22 cellular contexts compared by ENCODE assay signal in the genomic region with DNA sequence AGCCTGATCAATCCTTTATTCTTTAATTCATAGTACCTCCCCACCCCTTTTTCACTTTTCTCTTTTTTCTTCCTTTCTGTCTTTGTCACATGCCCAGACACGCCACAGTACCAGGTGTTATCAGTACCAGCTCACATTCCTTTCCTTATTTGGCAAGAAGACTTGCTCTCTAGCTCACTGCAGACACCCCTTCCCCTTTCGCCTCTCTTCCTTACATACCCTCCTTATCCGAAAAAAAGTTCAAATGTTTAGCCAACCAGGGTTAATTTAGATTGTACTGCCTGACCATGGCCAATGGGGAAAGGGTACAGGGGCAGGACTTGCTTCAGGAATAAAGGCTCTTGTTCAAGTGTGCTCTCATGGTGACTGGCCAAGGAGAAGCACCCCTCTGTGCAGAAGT. TPM values are rescaled to one million over a fixed set of nuclear protein-coding genes. Genes with fewer than 3 reads are reported as not detected.
DNase-seq lines count a peak whose midpoint lies in the region; ATAC-seq and TF ChIP-seq lines count a peak whose summit lies in the region.
"Had no signal": no experiment of that assay in that cellular context is flagged by ENCODE, and none has a peak within 500 bp of the region (broad histone marks: within the 10 kb centered on the region; RNA-seq: fewer than 3 reads in every experiment).

No MANE protein-coding gene starts in this region.

- H3K9me3 ChIP-seq in H9 (ENCODE audit: control insufficient read depth, low read depth, low read length) (no peaks in the 10 kb centered on the region), NT2/D1 (ENCODE audit: insufficient read depth, low read length) (peaks cover 20% of the 10 kb centered on the region; the same call in 1 of the 2 replicates), breast epithelium (no peaks in the 10 kb centered on the region), iPS-20b (ENCODE audit: insufficient read depth, low read depth, low read length) (peaks cover 6% of the 10 kb centered on the region; the same call in 1 of the 2 replicates)
- H3K9me3 ChIP-seq in naive thymus-derived CD4-positive, alpha-beta T cell (ENCODE audit: control insufficient read depth in 2 of 3, low read length in 3 of 3): peaks cover 0 to 3% (median 0%) of the 10 kb centered on the region in 3 experiments
- H3K9me3 ChIP-seq in CD8-positive, alpha-beta T cell (ENCODE audit: low read length): no peaks in the 10 kb centered on the region

- no peaks in the 10 kb centered on the region for H3K36me3 ChIP-seq in NT2/D1 (ENCODE audit: insufficient read depth, insufficient read length, low read length)
- H3K36me3 ChIP-seq in breast epithelium: no peaks in the 10 kb centered on the region
- no peaks in the 10 kb centered on the region for H3K36me3 ChIP-seq in iPS-20b (ENCODE audit: insufficient read depth, low read depth, low read length)
- no peaks in the 10 kb centered on the region for H3K36me3 ChIP-seq in naive thymus-derived CD4-positive, alpha-beta T cell (ENCODE audit: control insufficient read depth in 2 of 3, insufficient read depth in 3 of 3, low read length in 3 of 3)
- no peaks in the 10 kb centered on the region for H3K36me3 ChIP-seq in CD8-positive, alpha-beta T cell (ENCODE audit: insufficient read depth, low read length)

- H2AK5ac ChIP-seq in H9 (ENCODE audit: insufficient read length, low read length): no peak overlapping the region

- no peak for ATAC-seq in naive thymus-derived CD4-positive, alpha-beta T cell
- ATAC-seq in CD8-positive, alpha-beta T cell: no peak
- ATAC-seq: right cardiac atrium; stimulated activated effector memory CD8-positive, alpha-beta T cell treated with anti-CD3 and anti-CD28 coated beads, Interleukin-12 subunit alpha, Interleukin-12 subunit beta, amount 100 ng/mL, for 72 hours had no signal

- H2BK5ac ChIP-seq in H9 (ENCODE audit: insufficient read length, low read length): no peak overlapping the region

- CTCF ChIA-PET in naive thymus-derived CD4-positive, alpha-beta T cell (lab: Charles Lee): no interaction called here
- CTCF ChIA-PET in CD8-positive, alpha-beta T cell (lab: Charles Lee): no interaction called here

- H3K4me1 ChIP-seq in H9 (ENCODE audit: insufficient read depth, low read length): no peaks in the 10 kb centered on the region
- no peaks in the 10 kb centered on the region for H3K4me1 ChIP-seq in NT2/D1 (ENCODE audit: insufficient read depth, insufficient read length)
- H3K4me1 ChIP-seq in breast epithelium: no peaks in the 10 kb centered on the region
- peaks cover 13% of the 10 kb centered on the region; the same call in 1 of the 2 replicates for H3K4me1 ChIP-seq in iPS-20b (ENCODE audit: insufficient read depth, low read length)
- no peaks in the 10 kb centered on the region for H3K4me1 ChIP-seq in naive thymus-derived CD4-positive, alpha-beta T cell (ENCODE audit: control insufficient read depth in 2 of 2, insufficient read depth in 2 of 2, low read length in 2 of 2)
- peaks cover 3% of the 10 kb centered on the region for H3K4me1 ChIP-seq in CD8-positive, alpha-beta T cell (ENCODE audit: insufficient read depth, low read length)

- no peaks in the 10 kb centered on the region for H3K79me2 ChIP-seq in H9 (ENCODE audit: insufficient read depth, low read length)

- no peak for TF ChIP-seq CTCF in H9 (conservative IDR thresholded peaks at IDR 0.05)
- TF ChIP-seq CTCF in breast epithelium (IDR thresholded peaks at IDR 0.05): no peak
- no peak for TF ChIP-seq CTCF in CD8-positive, alpha-beta T cell (IDR thresholded peaks at IDR 0.05)

- POLR2A ChIA-PET in naive thymus-derived CD4-positive, alpha-beta T cell (lab: Charles Lee): no interaction called here
- POLR2A ChIA-PET in CD8-positive, alpha-beta T cell (lab: Charles Lee): interaction anchor here (0.6 kb wide), 1 partner anchor 464 kb away, joined by 3 read pairs; no protein-coding TSS in a partner anchor

- no peak overlapping the region for H2BK120ac ChIP-seq in H9 (ENCODE audit: low read depth, low read length, poor library complexity, severe bottlenecking)

- peak; percentile 59 for DNase-seq in H9
- peak; percentile 6 for DNase-seq in NT2/D1 (ENCODE audit: low read depth, low spot score)
- no peak for DNase-seq in breast epithelium (ENCODE audit: low spot score in 2 of 2)
- DNase-seq in naive thymus-derived CD4-positive, alpha-beta T cell: no peak
- no peak for DNase-seq in NAMALWA (ENCODE audit: low spot score)
- no peak for DNase-seq in CD8-positive, alpha-beta T cell
- no peak for DNase-seq in NCI-H510A (lab: John Stamatoyannopoulos, UW)
- DNase-seq: activated CD4-positive, alpha-beta T cell treated with anti-CD3 and anti-CD28 coated beads for 4 hours; activated CD8-positive, alpha-beta memory T cell treated with anti-CD3 and anti-CD28 coated beads, Interleukin-2, amount 50 U/mL, for 48 hours; amygdala; CD4-positive, CD25-positive, alpha-beta regulatory T cell; head of caudate nucleus; KBM-7; NCI-H774; right cardiac atrium had no signal

- no CpG with 5 or more reads among the region's 3 CpGs for WGBS in H9 (ENCODE audit: extremely low coverage, insufficient read length, low lambda C conversion rate)

- no peak overlapping the region for H3K4ac ChIP-seq in H9 (ENCODE audit: low read depth, low read length)

- no peak overlapping the region for H3K23ac ChIP-seq in H9 (ENCODE audit: insufficient read length, low read depth, low read length)

- H2BK12ac ChIP-seq in H9 (ENCODE audit: insufficient read length, low read depth, low read length): no peak overlapping the region

- H2BK15ac ChIP-seq in H9 (ENCODE audit: low read depth, low read length): no peak overlapping the region

- peaks cover 11 to 12% of the 10 kb centered on the region in 2 experiments for H3K9me3 Mint-ChIP-seq in H9
- H3K9me3 Mint-ChIP-seq in naive thymus-derived CD4-positive, alpha-beta T cell: peaks cover 0 to 21% (median 4%) of the 10 kb centered on the region in 11 donors
- H3K9me3 Mint-ChIP-seq in CD8-positive, alpha-beta T cell: peaks cover 3% of the 10 kb centered on the region
- H3K9me3 Mint-ChIP-seq: central memory CD8-positive, alpha-beta T cell; stimulated activated effector memory CD8-positive, alpha-beta T cell treated with anti-CD3 and anti-CD28 coated beads, Interleukin-12 subunit alpha, Interleukin-12 subunit beta, amount 100 ng/mL, for 72 hours had no signal

- H3K18ac ChIP-seq in H9 (ENCODE audit: insufficient read length, low read depth, low read length): no peak overlapping the region

- no peaks in the 10 kb centered on the region for H3K23me2 ChIP-seq in H9 (ENCODE audit: insufficient read length, low read depth, low read length, poor library complexity, severe bottlenecking)

- peak overlapping the region; percentile 33 for H4K5ac ChIP-seq in H9 (ENCODE audit: insufficient read length, low read depth, low read length)

- H3K27ac Mint-ChIP-seq in H9: peak overlapping the region in 2 of 3 experiments; percentile 1 to 65; a peak in 3 of 7 replicates
- no peak overlapping the region for H3K27ac Mint-ChIP-seq in naive thymus-derived CD4-positive, alpha-beta T cell
- no peak overlapping the region for H3K27ac Mint-ChIP-seq in CD8-positive, alpha-beta T cell
- H3K27ac Mint-ChIP-seq: CD4-positive, CD25-positive, alpha-beta regulatory T cell; stimulated activated effector memory CD8-positive, alpha-beta T cell treated with anti-CD3 and anti-CD28 coated beads, Interleukin-12 subunit alpha, Interleukin-12 subunit beta, amount 100 ng/mL, for 72 hours had no signal

- TF ChIP-seq POLR2A in breast epithelium (IDR thresholded peaks at IDR 0.05): no peak

- no peak overlapping the region; the same call in 1 of the 2 replicates for H3K14ac ChIP-seq in H9 (ENCODE audit: insufficient read depth, low read length)

- H3K56ac ChIP-seq in H9 (ENCODE audit: insufficient read length, low read depth, low read length): no peak overlapping the region

- no peaks in the 10 kb centered on the region for H3K27me3 ChIP-seq in H9 (ENCODE audit: insufficient read depth, low read length)
- no peaks in the 10 kb centered on the region for H3K27me3 ChIP-seq in NT2/D1 (ENCODE audit: insufficient read depth, insufficient read length)
- no peaks in the 10 kb centered on the region for H3K27me3 ChIP-seq in breast epithelium
- no peaks in the 10 kb centered on the region for H3K27me3 ChIP-seq in iPS-20b (ENCODE audit: insufficient read depth, low read length)
- H3K27me3 ChIP-seq in naive thymus-derived CD4-positive, alpha-beta T cell (ENCODE audit: control insufficient read depth in 2 of 2, insufficient read depth in 2 of 2, low read length in 2 of 2): peaks cover 0 to 10% of the 10 kb centered on the region in 2 donors
- no peaks in the 10 kb centered on the region for H3K27me3 ChIP-seq in CD8-positive, alpha-beta T cell (ENCODE audit: insufficient read depth, low read length)

- H3K79me1 ChIP-seq in H9 (ENCODE audit: insufficient read depth, low read depth, low read length, poor library complexity, severe bottlenecking): no peaks in the 10 kb centered on the region

- H3K9ac ChIP-seq in H9 (ENCODE audit: extremely low read depth, insufficient read length, low read length): no peak overlapping the region
- no peak overlapping the region for H3K9ac ChIP-seq in NT2/D1 (ENCODE audit: insufficient read length, low read depth)
- H3K9ac ChIP-seq in iPS-20b (ENCODE audit: low read depth, low read length): peak overlapping the region; percentile 43; the same call in 1 of the 2 replicates

- no peak overlapping the region for H3K4me2 ChIP-seq in H9 (ENCODE audit: insufficient read depth, insufficient read length, low read length)

- H3K36me3 Mint-ChIP-seq in H9 (ENCODE audit: insufficient read depth in 1 of 3, low read depth in 3 of 3): peaks cover 2 to 12% (median 3%) of the 10 kb centered on the region in 3 experiments; a peak in 3 of 7 replicates
- H3K36me3 Mint-ChIP-seq in naive thymus-derived CD4-positive, alpha-beta T cell: peaks cover 0 to 5% (median 0%) of the 10 kb centered on the region in 5 donors
- H3K36me3 Mint-ChIP-seq in CD8-positive, alpha-beta T cell: no peaks in the 10 kb centered on the region
- H3K36me3 Mint-ChIP-seq: stimulated activated effector memory CD8-positive, alpha-beta T cell treated with anti-CD3 and anti-CD28 coated beads, Interleukin-12 subunit alpha, Interleukin-12 subunit beta, amount 100 ng/mL, for 72 hours had no signal

- peak overlapping the region; percentile 85 for H4K91ac ChIP-seq in H9 (ENCODE audit: insufficient read length, low read depth, low read length)

- H2BK20ac ChIP-seq in H9 (ENCODE audit: low read depth, low read length, poor library complexity, severe bottlenecking): no peak overlapping the region

- H3K4me3 ChIP-seq in NT2/D1 (ENCODE audit: insufficient read length, low read depth): no peak overlapping the region
- H3K4me3 ChIP-seq in breast epithelium: no peak overlapping the region
- no peak overlapping the region for H3K4me3 ChIP-seq in iPS-20b (ENCODE audit: low read length)
- H3K4me3 ChIP-seq in naive thymus-derived CD4-positive, alpha-beta T cell (ENCODE audit: low read length): no peak overlapping the region
- no peak overlapping the region for H3K4me3 ChIP-seq in CD8-positive, alpha-beta T cell (ENCODE audit: low read depth, low read length)

- peaks cover 26% of the 10 kb centered on the region for H3K27me3 Mint-ChIP-seq in H9 (ENCODE audit: low read depth)
- peaks cover 18 to 70% (median 45%) of the 10 kb centered on the region in 5 donors for H3K27me3 Mint-ChIP-seq in naive thymus-derived CD4-positive, alpha-beta T cell
- peaks cover 46% of the 10 kb centered on the region for H3K27me3 Mint-ChIP-seq in CD8-positive, alpha-beta T cell (ENCODE audit: low read depth)

- no peak overlapping the region for H3T11ph ChIP-seq in H9 (ENCODE audit: low read length)

- H4K8ac ChIP-seq in H9 (replicated peaks; ENCODE audit: insufficient read length, low read depth, low read length): no peak overlapping the region

- intact Hi-C loops in breast epithelium (cut with DNase I; ENCODE audit: low total_unique reads): no loop called here
- intact Hi-C loops in naive thymus-derived CD4-positive, alpha-beta T cell (cut with micrococcal nuclease): loop anchor here in 1 of 2 donors (5.0 kb wide), 1 partner anchor 283 kb away; no protein-coding TSS in a partner anchor
- intact Hi-C loops in CD8-positive, alpha-beta T cell (cut with DNase I, micrococcal nuclease): no loop called here

- peak overlapping the region; percentile 33 for H3K27ac ChIP-seq in H9 (ENCODE audit: insufficient read length, low read depth, low read length)
- H3K27ac ChIP-seq in breast epithelium: peak overlapping the region; percentile 72 to 74
- peak overlapping the region; percentile 49 for H3K27ac ChIP-seq in iPS-20b (ENCODE audit: low read length)
- no peak overlapping the region for H3K27ac ChIP-seq in naive thymus-derived CD4-positive, alpha-beta T cell (ENCODE audit: low read depth, low read length)
- H3K27ac ChIP-seq in CD8-positive, alpha-beta T cell (ENCODE audit: low read depth, low read length): no peak overlapping the region
- H3K27ac ChIP-seq: HL-60 had no signal

- no peaks in the 10 kb centered on the region for H4K20me1 ChIP-seq in H9 (ENCODE audit: control insufficient read depth, insufficient read depth, insufficient read length)

- no peak overlapping the region for H3K4me3 Mint-ChIP-seq in H9
- no peak overlapping the region for H3K4me3 Mint-ChIP-seq in naive thymus-derived CD4-positive, alpha-beta T cell
- H3K4me3 Mint-ChIP-seq in CD8-positive, alpha-beta T cell: no peak overlapping the region
- H3K4me3 Mint-ChIP-seq: CD4-positive, CD25-positive, alpha-beta regulatory T cell; central memory CD8-positive, alpha-beta T cell; stimulated activated effector memory CD8-positive, alpha-beta T cell treated with anti-CD3 and anti-CD28 coated beads, Interleukin-12 subunit alpha, Interleukin-12 subunit beta, amount 100 ng/mL, for 72 hours had no signal

- H3K4me1 Mint-ChIP-seq in H9: peaks cover 13 to 19% of the 10 kb centered on the region in 2 experiments
- peaks cover 3 to 8% (median 4%) of the 10 kb centered on the region in 7 donors for H3K4me1 Mint-ChIP-seq in naive thymus-derived CD4-positive, alpha-beta T cell
- peaks cover 5% of the 10 kb centered on the region for H3K4me1 Mint-ChIP-seq in CD8-positive, alpha-beta T cell (ENCODE audit: low read depth)

- H2AFZ ChIP-seq in H9 (ENCODE audit: low read length): peak overlapping the region; percentile 6

RNA-seq across cellular contexts. Expression of a gene that starts 9.3 kb away (rescaled TPM):
- total RNA-seq in H9 (2021) (not detected in 2 replicates), breast epithelium (10 to 100 TPM in 1 of 3 donors, 1 to 10 TPM in 2; 2.9 to 30.9 (median 4.3) TPM)
- total RNA-seq in naive thymus-derived CD4-positive, alpha-beta T cell: 10 to 100 TPM in 1 of 5 experiments, 1 to 10 TPM in 1, under 1 TPM in 2, not detected in 1; 0.30 to 29.0 (median 1.1) TPM
- under 1 TPM in 1 of 2 donors, not detected in 1; 0.07 TPM for polyA plus RNA-seq in naive thymus-derived CD4-positive, alpha-beta T cell
- not detected for total RNA-seq in CD8-positive, alpha-beta T cell
- total RNA-seq: CD4-positive, CD25-positive, alpha-beta regulatory T cell; fibroblast of lung; RPMI7951 had no signal
- polyA plus RNA-seq: fibroblast of lung had no signal

RNA-seq across cellular contexts. Expression of a gene that starts 33.8 kb away (rescaled TPM):
- 81.8 and 85.4 TPM in 2 replicates for total RNA-seq in H9 (2021)
- total RNA-seq in breast epithelium: 10 to 100 TPM; 36.7 to 67.5 (median 49.5) TPM
- 10 to 100 TPM; 59.3 to 80.0 (median 64.7) TPM for total RNA-seq in naive thymus-derived CD4-positive, alpha-beta T cell
- 10 to 100 TPM; 80.4 to 81.8 TPM for polyA plus RNA-seq in naive thymus-derived CD4-positive, alpha-beta T cell
- total RNA-seq in CD8-positive, alpha-beta T cell: 10 to 100 TPM; 66.0 to 70.5 TPM

RNA-seq across cellular contexts. Expression of a gene that starts 57.0 kb away (rescaled TPM):
- not detected in 2 replicates for total RNA-seq in H9 (2021)
- total RNA-seq in breast epithelium: not detected
- 1 to 10 TPM in 1 of 5 experiments, under 1 TPM in 4; 0.16 to 1.9 (median 0.34) TPM for total RNA-seq in naive thymus-derived CD4-positive, alpha-beta T cell
- not detected for polyA plus RNA-seq in naive thymus-derived CD4-positive, alpha-beta T cell
- not detected for total RNA-seq in CD8-positive, alpha-beta T cell
- total RNA-seq: CD4-positive, CD25-positive, alpha-beta regulatory T cell; fibroblast of lung; lung microvascular endothelial cell; right cardiac atrium had no signal
- polyA plus RNA-seq: fibroblast of lung, right cardiac atrium had no signal

Comparison
In these comparisons a context has a peak if more than half of its experiments do, and no peak if none do; other contexts are left out.
1. DNase-seq: peak in H9 (single experiment) and NT2/D1 (single experiment); none in breast epithelium (0 of 2), naive thymus-derived CD4-positive, alpha-beta T cell (0 of 9), NAMALWA (single experiment), CD8-positive, alpha-beta T cell (0 of 7) and NCI-H510A (single experiment).
2. H3K27ac ChIP-seq: peak in H9 (single experiment), breast epithelium (2 of 2) and iPS-20b (single experiment); none in naive thymus-derived CD4-positive, alpha-beta T cell (single experiment) and CD8-positive, alpha-beta T cell (single experiment).
3. H3K27ac Mint-ChIP-seq: peak in H9 (2 of 3); none in naive thymus-derived CD4-positive, alpha-beta T cell (0 of 9) and CD8-positive, alpha-beta T cell (single experiment).